ENCODE assay signal across 24 cellular contexts in the genomic region with DNA sequence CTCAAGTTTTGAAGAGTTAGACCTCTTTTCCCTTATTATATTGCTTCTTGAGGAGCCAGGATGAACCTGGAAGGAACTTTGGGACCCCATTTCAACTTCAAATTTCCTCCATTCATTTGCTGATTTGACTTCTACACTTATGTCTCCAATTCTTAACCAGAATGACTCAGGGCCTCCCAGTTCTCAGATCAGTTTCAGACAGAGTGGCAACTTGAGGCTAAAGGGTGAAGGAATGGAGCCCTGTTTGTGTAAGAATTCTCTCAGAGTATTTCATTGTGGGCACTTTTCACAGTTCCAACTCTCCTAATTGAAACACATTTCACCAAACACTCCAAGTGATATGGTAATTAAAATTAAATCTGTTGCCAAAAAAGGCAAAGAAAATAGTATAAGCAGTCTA.
"Had no signal": no experiment of that assay in that cellular context is flagged by ENCODE, and none has a peak within 500 bp of the region (broad histone marks: within the 10 kb centered on the region; RNA-seq: fewer than 3 reads in every experiment).

No MANE protein-coding gene starts in this region.

- H3K27me3 ChIP-seq: ascending aorta, brain microvascular endothelial cell, gastrocnemius medialis, neutrophil, transverse colon had no signal

- H3K36me3 ChIP-seq: ascending aorta, brain microvascular endothelial cell, gastrocnemius medialis, neutrophil, transverse colon had no signal

- H3K27ac ChIP-seq: ascending aorta, brain microvascular endothelial cell, gastrocnemius medialis, neutrophil, transverse colon, VCaP had no signal

- H3K9me3 ChIP-seq: ascending aorta, gastrocnemius medialis, neutrophil, transverse colon had no signal

- H3K4me1 ChIP-seq: ascending aorta, gastrocnemius medialis, transverse colon had no signal

- FAIRE-seq: TTC549, urothelium cell line had no signal

- H3K4me3 ChIP-seq: ascending aorta, gastrocnemius medialis, transverse colon had no signal

- DNase-seq: activated CD4-positive, alpha-beta T cell treated with anti-CD3 and anti-CD28 coated beads for 48 hours; activated CD4-positive, alpha-beta T cell treated with anti-CD3 and anti-CD28 coated beads, Interleukin-2, amount 50 U/mL, for 48 hours; activated CD8-positive, alpha-beta memory T cell treated with anti-CD3 and anti-CD28 coated beads for 24 hours; activated gamma-delta T cell; activated naive CD4-positive, alpha-beta T cell treated with anti-CD3 and anti-CD28 coated beads, Interleukin-2, amount 10 ng/mL, durations not matched to agents 7 days and 5 days; activated naive CD8-positive, alpha-beta T cell treated with anti-CD3 and anti-CD28 coated beads, Interleukin-2, amount 10 ng/mL, durations not matched to agents 7 days and 5 days; activated T-cell treated with anti-CD3 and anti-CD28 coated beads, Interleukin-2, amount 50 U/mL, for 1 hour; brain microvascular endothelial cell; caudate nucleus; cortex of kidney; effector memory CD8-positive, alpha-beta T cell; gastrocnemius medialis; glutamatergic neuron; islet precursor cell; left colon; stimulated activated CD4-positive, alpha-beta T cell treated with anti-CD3 and anti-CD28 coated beads, Interleukin-15, amount 100 ng/mL, for 24 hours; stimulated activated CD4-positive, alpha-beta T cell treated with anti-CD3 and anti-CD28 coated beads, Interleukin-2, amount 100 ng/mL, for 24 hours; stimulated activated naive CD4-positive, alpha-beta T cell; transverse colon had no signal
